ENCODE assay signal across 8 cellular contexts in the genomic region with DNA sequence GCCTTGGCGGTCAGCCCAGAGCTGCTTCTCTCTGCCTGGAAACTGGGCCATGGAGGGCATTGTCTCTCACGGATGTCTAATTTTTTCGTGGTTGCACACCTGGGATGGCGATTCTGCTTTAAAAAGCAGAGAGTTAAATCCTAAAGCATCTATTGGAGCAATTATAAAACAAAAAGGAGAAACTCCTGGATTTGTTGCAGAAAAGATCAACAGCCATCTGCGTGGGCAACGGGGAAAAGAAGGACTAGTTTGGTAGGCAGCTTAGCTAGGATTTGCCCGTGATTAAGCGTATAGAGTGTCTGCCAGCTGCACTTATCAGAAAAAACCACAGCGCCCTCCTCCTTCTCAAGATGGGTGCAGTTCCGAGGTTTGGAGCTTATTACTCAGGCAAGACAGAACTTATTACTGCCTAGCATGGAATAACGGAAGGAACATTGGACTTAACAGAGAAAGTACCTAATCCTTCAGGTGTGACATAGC. TPM values are rescaled to one million over a fixed set of nuclear protein-coding genes. Genes with fewer than 3 reads are reported as not detected.
DNase-seq lines count a peak whose midpoint lies in the region; ATAC-seq and TF ChIP-seq lines count a peak whose summit lies in the region.

No MANE protein-coding gene starts in this region.

- POLR2A ChIA-PET in A673 (lab: Charles Lee; ENCODE audit: low non-redundant PET) = no interaction called here
- POLR2A ChIA-PET in PC-9 (lab: Charles Lee; ENCODE audit: unreplicated experiment) = interaction anchor here (0.5 to 1.0 kb wide), 11 partner anchors 10 to 1025 kb away, joined by 3 to 7 read pairs (median 4); no protein-coding TSS in a partner anchor

- H3F3A ChIP-seq in PC-9 (ENCODE audit: insufficient read depth, low read depth) = peaks cover 25% of the 10 kb centered on the region

- H3K4me1 ChIP-seq in A673 (ENCODE audit: insufficient read depth, low read length, poor library complexity, severe bottlenecking) (peaks cover 9% of the 10 kb centered on the region), PC-9 (replicated peaks; ENCODE audit: insufficient read depth) (peaks cover 24% of the 10 kb centered on the region)

- peaks cover 22% of the 10 kb centered on the region for H3K36me3 ChIP-seq in A673 (ENCODE audit: insufficient read depth, low read length, poor library complexity, severe bottlenecking)
- peaks cover 31% of the 10 kb centered on the region for H3K36me3 ChIP-seq in PC-9 (ENCODE audit: low read depth)

- peak overlapping the region; percentile 95 for H2AFZ ChIP-seq in PC-9

- H3K4me3 ChIP-seq in A673 (ENCODE audit: low read depth, low read length, poor library complexity, severe bottlenecking) (peak overlapping the region; percentile 90), PC-9 (peak overlapping the region; percentile 91)

- peaks cover 10% of the 10 kb centered on the region; the same call in 1 of the 2 replicates for H4K20me1 ChIP-seq in PC-9 (ENCODE audit: insufficient read depth)

- ATAC-seq in GM21528 (IDR thresholded peaks at IDR 0.05; ENCODE audit: low FRiP score, unreplicated experiment) = no peak

- CTCF ChIA-PET in A673 (lab: Charles Lee) = interaction anchor here (1.0 to 1.6 kb wide), 3 partner anchors 10 to 418 kb away, joined by 3 to 8 read pairs (median 6); no protein-coding TSS in a partner anchor
- CTCF ChIA-PET in PC-9 (lab: Charles Lee) = interaction anchor here (0.5 to 0.9 kb wide), 4 partner anchors 360 to 899 kb away, joined by 3 to 5 read pairs (median 4); a partner anchor contains a TSS

- peak; percentile 87 for DNase-seq in A673 (ENCODE audit: low spot score)
- peak; percentile 76 for DNase-seq in HT-29 (ENCODE audit: low spot score)
- DNase-seq in PC-9 = peak; percentile 42 to 76
- DNase-seq in activated naive CD8-positive, alpha-beta T cell treated with anti-CD3 and anti-CD28 coated beads for 36 hours = peak; percentile 18
- peak; percentile 53 for DNase-seq in globus pallidus (ENCODE audit: low spot score)
- peak; percentile 39 for DNase-seq in occipital lobe (lab: John Stamatoyannopoulos, UW)

- H3K9me3 ChIP-seq in A673 (ENCODE audit: low read depth, low read length, poor library complexity, severe bottlenecking) (peaks cover 9% of the 10 kb centered on the region), PC-9 (ENCODE audit: insufficient read depth, low read depth) (no peaks in the 10 kb centered on the region)

- peak overlapping the region; percentile 62 for H3K27ac Mint-ChIP-seq in activated naive CD8-positive, alpha-beta T cell treated with anti-CD3 and anti-CD28 coated beads for 36 hours

- TF ChIP-seq CTCF in A673 (conservative IDR thresholded peaks at IDR 0.05; ENCODE audit: low read depth, low read length) (peak; percentile 61), GM12874 (IDR thresholded peaks at IDR 0.05; ENCODE audit: insufficient read depth, low read depth, low read length) (0 out of 2 replicates have a peak, but pooled peaks have one; percentile 20), PC-9 (conservative IDR thresholded peaks at IDR 0.05) (peak; percentile 59)

- H3K79me2 ChIP-seq in PC-9 (ENCODE audit: low read depth) = peaks cover 43% of the 10 kb centered on the region

- H3K27me3 ChIP-seq in A673 (replicated peaks; ENCODE audit: insufficient read depth, low read depth, low read length, poor library complexity) (no peaks in the 10 kb centered on the region), PC-9 (ENCODE audit: insufficient read depth, low read depth) (no peaks in the 10 kb centered on the region)

- peak overlapping the region; percentile 85 for H3K4me3 Mint-ChIP-seq in activated naive CD8-positive, alpha-beta T cell treated with anti-CD3 and anti-CD28 coated beads for 36 hours

- peak overlapping the region; percentile 89 for H3K4me2 ChIP-seq in PC-9

- no peaks in the 10 kb centered on the region; the same call in 1 of the 2 replicates for H3K9me2 ChIP-seq in PC-9 (ENCODE audit: insufficient read depth)

- BruUV-seq in A673 (replicated peaks; lab: Mats Ljungman, UMichigan) (TSS peak; percentile 56), PC-9 (replicated peaks; lab: Mats Ljungman, UMichigan) (TSS peak; percentile 73)

- intact Hi-C loops in A673 (cut with micrococcal nuclease; ENCODE audit: unreplicated experiment) = no loop called here
- intact Hi-C loops in PC-9 (cut with micrococcal nuclease; ENCODE audit: unreplicated experiment) = no loop called here

- H3K27me3 Mint-ChIP-seq in activated naive CD8-positive, alpha-beta T cell treated with anti-CD3 and anti-CD28 coated beads for 36 hours = peaks cover 6% of the 10 kb centered on the region

- peaks cover 8% of the 10 kb centered on the region for H3K9me3 Mint-ChIP-seq in activated naive CD8-positive, alpha-beta T cell treated with anti-CD3 and anti-CD28 coated beads for 36 hours

- H3K27ac ChIP-seq in A673 (ENCODE audit: low read depth, low read length, poor library complexity, severe bottlenecking) = peak overlapping the region; percentile 83
- peak overlapping the region; percentile 80 for H3K27ac ChIP-seq in PC-9

- peaks cover 16% of the 10 kb centered on the region for H3K4me1 Mint-ChIP-seq in activated naive CD8-positive, alpha-beta T cell treated with anti-CD3 and anti-CD28 coated beads for 36 hours

- peaks cover 17% of the 10 kb centered on the region for H3K36me3 Mint-ChIP-seq in activated naive CD8-positive, alpha-beta T cell treated with anti-CD3 and anti-CD28 coated beads for 36 hours

RNA-seq across cellular contexts. Expression of a gene that starts 0.5 kb away (rescaled TPM):
- total RNA-seq in A673 (2021) (34.5 and 35.4 TPM in 2 replicates), PC-9 (2021) (47.3 and 60.5 TPM in 2 replicates), occipital lobe (49.9 TPM)
- 35.0 and 35.3 TPM in 2 replicates for total RNA-seq in HT-29 (2014; rRNA removed; shearing (Covaris generic))
- 10 to 100 TPM; 10.9 to 11.1 TPM for total RNA-seq in activated naive CD8-positive, alpha-beta T cell treated with anti-CD3 and anti-CD28 coated beads for 36 hours

RNA-seq across cellular contexts. Expression of a gene that starts 43.2 kb away (rescaled TPM):
- not detected in 2 replicates for total RNA-seq in A673 (2021)
- total RNA-seq in HT-29 (2014; rRNA removed; shearing (Covaris generic)) = not detected in 2 replicates
- total RNA-seq in PC-9 (2021) = 0.68 and 0.70 TPM in 2 replicates
- total RNA-seq in activated naive CD8-positive, alpha-beta T cell treated with anti-CD3 and anti-CD28 coated beads for 36 hours = under 1 TPM in 1 of 2 experiments, not detected in 1; 0.10 TPM
- 0.16 TPM for total RNA-seq in occipital lobe

Comparison
In these comparisons a context has a peak if more than half of its experiments do, and no peak if none do; other contexts are left out.
1. DNase-seq: peak in every context shown above with its lines; median percentile 87 in A673; 76 in HT-29; 59 in PC-9; 53 in globus pallidus; 39 in occipital lobe; 18 in activated naive CD8-positive, alpha-beta T cell treated with anti-CD3 and anti-CD28 coated beads for 36 hours.